12 cellular contexts compared by ENCODE assay signal in genomic region chr3:23748398-23749110, GRCh38.
DNase-seq lines count a peak whose midpoint lies in the region; ATAC-seq, FAIRE-seq and TF ChIP-seq lines count a peak whose summit lies in the region.
"Had no signal": no experiment of that assay in that cellular context is flagged by ENCODE, and none has a peak within 500 bp of the region (broad histone marks: within the 10 kb centered on the region; RNA-seq: fewer than 3 reads in every experiment).

No MANE protein-coding gene starts in this region.

- H3K4me3 ChIP-seq in AG04449 (ENCODE audit: low read depth, low read length): no peak overlapping the region
- H3K4me3 ChIP-seq: spleen had no signal

- no peak overlapping the region for H3K27ac Mint-ChIP-seq in activated naive CD4-positive, alpha-beta T cell treated with anti-CD3 and anti-CD28 coated beads, Interleukin-2, amount 10 ng/mL, durations not matched to agents 7 days and 5 days

- peaks cover 4% of the 10 kb centered on the region for H3K27me3 Mint-ChIP-seq in activated naive CD4-positive, alpha-beta T cell treated with anti-CD3 and anti-CD28 coated beads, Interleukin-2, amount 10 ng/mL, durations not matched to agents 7 days and 5 days

- no peaks in the 10 kb centered on the region for H3K4me1 Mint-ChIP-seq in activated naive CD4-positive, alpha-beta T cell treated with anti-CD3 and anti-CD28 coated beads, Interleukin-2, amount 10 ng/mL, durations not matched to agents 7 days and 5 days

- no peak for TF ChIP-seq CTCF in AG04449 (IDR thresholded peaks at IDR 0.05; ENCODE audit: insufficient read depth, low read length, missing control alignments)

- FAIRE-seq in urothelium cell line (lab: Jason Lieb, UNC): no peak
- FAIRE-seq: TTC549 had no signal

- no peaks in the 10 kb centered on the region for H3K9me3 Mint-ChIP-seq in activated naive CD4-positive, alpha-beta T cell treated with anti-CD3 and anti-CD28 coated beads, Interleukin-2, amount 10 ng/mL, durations not matched to agents 7 days and 5 days

- POLR2A ChIA-PET in AG04449 (lab: Yijun Ruan, JAX): no interaction called here

- no peak overlapping the region for H3K4me3 Mint-ChIP-seq in activated naive CD4-positive, alpha-beta T cell treated with anti-CD3 and anti-CD28 coated beads, Interleukin-2, amount 10 ng/mL, durations not matched to agents 7 days and 5 days

- no peaks in the 10 kb centered on the region for H3K36me3 Mint-ChIP-seq in activated naive CD4-positive, alpha-beta T cell treated with anti-CD3 and anti-CD28 coated beads, Interleukin-2, amount 10 ng/mL, durations not matched to agents 7 days and 5 days

- DNase-seq in AG04449 (ENCODE audit: low read depth, low spot score): peak; percentile 69
- peak; percentile 84 to 89 for DNase-seq in SHP77 (lab: John Stamatoyannopoulos, UW)
- DNase-seq in kidney tubule cell (ENCODE audit: low spot score): peak; percentile 18
- DNase-seq in urothelium cell line (ENCODE audit: low spot score): no peak
- DNase-seq in stimulated activated CD4-positive, alpha-beta T cell treated with anti-CD3 and anti-CD28 coated beads, Interleukin-1b, Interleukin-23, amount 100 ng/mL, for 48 hours: no peak
- no peak for DNase-seq in activated naive CD4-positive, alpha-beta T cell treated with anti-CD3 and anti-CD28 coated beads, Interleukin-2, amount 10 ng/mL, durations not matched to agents 7 days and 5 days
- DNase-seq: effector memory CD4-positive, alpha-beta T cell; NCI-H1694 treated with DMSO at 0.1 percent for 48 hours; spleen had no signal

- peak; percentile 44 for ATAC-seq in GM21717 (IDR thresholded peaks at IDR 0.05; ENCODE audit: unreplicated experiment)
- ATAC-seq in GM18517 (IDR thresholded peaks at IDR 0.05; ENCODE audit: unreplicated experiment): no peak

- CTCF ChIA-PET in AG04449 (lab: Yijun Ruan, JAX): interaction anchor here (0.8 kb wide), 1 partner anchor 13 kb away, joined by 3 read pairs; no protein-coding TSS in a partner anchor
- CTCF ChIA-PET in activated naive CD4-positive, alpha-beta T cell treated with anti-CD3 and anti-CD28 coated beads, Interleukin-2, amount 10 ng/mL, durations not matched to agents 7 days and 5 days (lab: Charles Lee): no interaction called here

Comparison
In these comparisons a context has a peak if more than half of its experiments do, and no peak if none do; other contexts are left out.
1. DNase-seq: peak in AG04449 (single experiment), SHP77 (2 of 2) and kidney tubule cell (single experiment); none in urothelium cell line (single experiment), stimulated activated CD4-positive, alpha-beta T cell treated with anti-CD3 and anti-CD28 coated beads, Interleukin-1b, Interleukin-23, amount 100 ng/mL, for 48 hours (single experiment) and activated naive CD4-positive, alpha-beta T cell treated with anti-CD3 and anti-CD28 coated beads, Interleukin-2, amount 10 ng/mL, durations not matched to agents 7 days and 5 days (single experiment).